Comparison of ENCODE assay signal across 8 cellular contexts in the genomic region with DNA sequence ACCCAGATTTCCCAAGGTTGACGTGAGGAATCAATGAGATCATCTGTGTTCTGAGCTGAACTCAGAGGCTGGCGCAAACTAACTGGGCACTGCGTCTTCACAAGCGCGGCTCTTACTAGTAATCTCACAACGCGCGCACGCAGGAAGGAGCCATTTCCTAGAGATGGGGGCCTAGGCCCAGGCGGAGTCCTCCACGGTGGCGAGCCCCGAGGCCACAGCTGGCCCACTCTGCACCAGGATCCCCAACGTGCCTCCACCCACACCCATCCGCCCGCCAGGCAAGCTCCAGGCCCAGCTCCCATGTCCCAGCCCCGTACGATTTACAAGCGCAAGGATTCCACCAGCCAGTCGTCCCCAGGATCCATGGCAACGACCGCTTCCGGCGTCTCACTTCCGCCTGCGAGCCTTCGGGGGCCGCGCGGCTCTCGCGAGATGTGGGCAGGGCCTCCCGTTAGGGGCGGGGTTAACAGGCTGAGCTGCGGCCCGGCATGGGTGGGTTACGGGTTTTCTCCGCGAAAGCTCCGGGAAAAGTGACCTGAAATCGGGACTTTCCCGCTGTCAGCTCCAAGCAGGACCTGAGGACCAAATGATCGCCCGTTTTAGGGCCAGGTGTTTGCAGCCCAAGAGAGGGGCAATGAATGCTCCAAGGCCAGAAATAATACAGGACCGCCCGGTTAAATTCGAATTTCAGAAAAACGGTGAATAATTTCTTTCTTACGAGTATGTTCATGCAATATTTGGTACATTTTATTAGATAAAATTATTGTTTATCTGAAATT. TPM values are rescaled to one million over a fixed set of nuclear protein-coding genes. Genes with fewer than 3 reads are reported as not detected.
DNase-seq lines count a peak whose midpoint lies in the region; ATAC-seq lines count a peak whose summit lies in the region.

A gene (minus strand): TSS at position 374 of the 779 bp plus-strand sequence. CDS start 9 bp downstream, at position 365.

- peak within 1 kb of the TSS; percentile 97 for H4K8ac ChIP-seq in mesenchymal stem cell (ENCODE audit: low read length)

- peaks cover 18% of the 10 kb centered on the region for H3K36me3 ChIP-seq in CD8-positive, alpha-beta memory T cell (ENCODE audit: insufficient read depth, low read length)
- H3K36me3 ChIP-seq in endocrine pancreas (ENCODE audit: control insufficient read depth, insufficient read depth, low read length): no peaks in the 10 kb centered on the region
- peaks cover 26 to 28% of the 10 kb centered on the region in 2 experiments for H3K36me3 ChIP-seq in mesenchymal stem cell (ENCODE audit: control insufficient read depth in 1 of 2, insufficient read depth in 2 of 2, low read depth in 1 of 2, low read length in 2 of 2)

- peaks cover 0 to 2% of the 10 kb centered on the region in 2 donors for H3K27me3 Mint-ChIP-seq in CD8-positive, alpha-beta memory T cell
- H3K27me3 Mint-ChIP-seq in activated CD8-positive, alpha-beta memory T cell treated with anti-CD3 and anti-CD28 coated beads, Interleukin-2, amount 10 ng/mL, durations not matched to agents 7 days and 5 days: no peaks in the 10 kb centered on the region

- peak within 1 kb of the TSS; percentile 94 for H3K27ac ChIP-seq in CD8-positive, alpha-beta memory T cell (ENCODE audit: low read depth, low read length)
- H3K27ac ChIP-seq in mesenchymal stem cell (ENCODE audit: low read length, poor library complexity, severe bottlenecking): peak within 1 kb of the TSS; percentile 94

- H3K4me1 Mint-ChIP-seq in CD8-positive, alpha-beta memory T cell: peaks cover 34 to 56% (median 53%) of the 10 kb centered on the region in 3 donors
- H3K4me1 Mint-ChIP-seq in activated CD8-positive, alpha-beta memory T cell treated with anti-CD3 and anti-CD28 coated beads, Interleukin-2, amount 10 ng/mL, durations not matched to agents 7 days and 5 days: peaks cover 46% of the 10 kb centered on the region

- CTCF ChIA-PET in CD8-positive, alpha-beta memory T cell (lab: Charles Lee): interaction anchor here (0.6 to 4.1 kb wide), 17 partner anchors 9 to 274 kb away, joined by 3 to 30 read pairs (median 4); a partner anchor contains a TSS
- CTCF ChIA-PET in activated CD8-positive, alpha-beta memory T cell treated with anti-CD3 and anti-CD28 coated beads, Interleukin-2, amount 10 ng/mL, durations not matched to agents 7 days and 5 days (lab: Charles Lee): interaction anchor here (0.6 to 6.3 kb wide), 25 partner anchors 9 to 274 kb away, joined by 3 to 38 read pairs (median 5); a partner anchor contains a TSS

- H3K79me1 ChIP-seq in mesenchymal stem cell (replicated peaks; ENCODE audit: low read length, poor library complexity, severe bottlenecking): peaks cover 21% of the 10 kb centered on the region

- no peak within 1 kb of the TSS for H2BK12ac ChIP-seq in mesenchymal stem cell (ENCODE audit: low read length in 2 of 2)

- H3K36me3 Mint-ChIP-seq in CD8-positive, alpha-beta memory T cell: peaks cover 4 to 26% (median 8%) of the 10 kb centered on the region in 3 donors
- H3K36me3 Mint-ChIP-seq in activated CD8-positive, alpha-beta memory T cell treated with anti-CD3 and anti-CD28 coated beads, Interleukin-2, amount 10 ng/mL, durations not matched to agents 7 days and 5 days: peaks cover 12% of the 10 kb centered on the region

- peak within 1 kb of the TSS in 1 of 2 experiments; percentile 63 for H3K23ac ChIP-seq in mesenchymal stem cell (ENCODE audit: low read length in 2 of 2)

- no peak within 1 kb of the TSS for H2BK5ac ChIP-seq in mesenchymal stem cell (ENCODE audit: low read depth, low read length, poor library complexity, severe bottlenecking)

- no peaks in the 10 kb centered on the region for H3K9me3 Mint-ChIP-seq in CD8-positive, alpha-beta memory T cell
- no peaks in the 10 kb centered on the region for H3K9me3 Mint-ChIP-seq in activated CD8-positive, alpha-beta memory T cell treated with anti-CD3 and anti-CD28 coated beads, Interleukin-2, amount 10 ng/mL, durations not matched to agents 7 days and 5 days (ENCODE audit: low read depth)

- POLR2A ChIA-PET in CD8-positive, alpha-beta memory T cell (lab: Charles Lee): interaction anchor here (0.7 to 1.7 kb wide), 9 partner anchors 10 to 327 kb away, joined by 3 to 18 read pairs (median 7); a partner anchor contains a TSS

- H4K91ac ChIP-seq in mesenchymal stem cell (ENCODE audit: low read length): peak within 1 kb of the TSS; percentile 86

- H2BK120ac ChIP-seq in mesenchymal stem cell (ENCODE audit: low read depth, low read length): no peak within 1 kb of the TSS

- H3K9me3 ChIP-seq in CD8-positive, alpha-beta memory T cell (ENCODE audit: low read length): no peaks in the 10 kb centered on the region
- H3K9me3 ChIP-seq in endocrine pancreas (ENCODE audit: control insufficient read depth, low read length) (no peaks in the 10 kb centered on the region), mesenchymal stem cell (ENCODE audit: control insufficient read depth, low read length) (no peaks in the 10 kb centered on the region)

- H3K4me3 Mint-ChIP-seq in CD8-positive, alpha-beta memory T cell: peak within 1 kb of the TSS; percentile 94 to 99 (median 98)
- peak within 1 kb of the TSS; percentile 93 for H3K4me3 Mint-ChIP-seq in activated CD8-positive, alpha-beta memory T cell treated with anti-CD3 and anti-CD28 coated beads, Interleukin-2, amount 10 ng/mL, durations not matched to agents 7 days and 5 days

- H2BK15ac ChIP-seq in mesenchymal stem cell (ENCODE audit: low read depth, poor library complexity, severe bottlenecking): peak within 1 kb of the TSS; percentile 91

- peak; percentile 96 to 98 (median 98) for DNase-seq in CD8-positive, alpha-beta memory T cell
- peak; percentile 98 for DNase-seq in HT-29 (ENCODE audit: low spot score)
- peak; percentile 86 for DNase-seq in NOMO-1 treated with dmso at 0.1 percent for 144 hours (lab: John Stamatoyannopoulos, UW; ENCODE audit: unreplicated experiment)
- peak; percentile 98 for DNase-seq in activated CD8-positive, alpha-beta memory T cell treated with anti-CD3 and anti-CD28 coated beads, Interleukin-2, amount 10 ng/mL, durations not matched to agents 7 days and 5 days
- peak; percentile 96 for DNase-seq in mesenchymal stem cell
- DNase-seq in stimulated activated CD8-positive, alpha-beta memory T cell treated with anti-CD3 and anti-CD28 coated beads, Interleukin-12 subunit alpha, Interleukin-12 subunit beta, amount 100 ng/mL, for 4 hours (ENCODE audit: low read depth): peak; percentile 97

- H3K4ac ChIP-seq in mesenchymal stem cell (ENCODE audit: low read depth in 1 of 2, low read length in 2 of 2): peak within 1 kb of the TSS; percentile 86 to 94

- H3K4me2 ChIP-seq in mesenchymal stem cell (ENCODE audit: low read length, poor library complexity, severe bottlenecking): peak within 1 kb of the TSS; percentile 90

- peak within 1 kb of the TSS; percentile 94 for H2AFZ ChIP-seq in mesenchymal stem cell (ENCODE audit: low read depth, low read length)

- peak within 1 kb of the TSS; percentile 81 for H3K9ac ChIP-seq in endocrine pancreas (ENCODE audit: control insufficient read depth, insufficient read depth, low read length)
- H3K9ac ChIP-seq in mesenchymal stem cell (ENCODE audit: low read length): peak within 1 kb of the TSS; percentile 95

- WGBS in mesenchymal stem cell: under 1% methylated on average over 44 of the region's 49 CpGs

- peaks cover 36% of the 10 kb centered on the region for H3K4me1 ChIP-seq in CD8-positive, alpha-beta memory T cell (ENCODE audit: insufficient read depth, low read length)
- H3K4me1 ChIP-seq in endocrine pancreas (ENCODE audit: control insufficient read depth, insufficient read depth, low read length): no peaks in the 10 kb centered on the region
- H3K4me1 ChIP-seq in mesenchymal stem cell (ENCODE audit: control insufficient read depth, insufficient read depth, low read depth, low read length): peaks cover 25% of the 10 kb centered on the region

- peak within 1 kb of the TSS; percentile 95 to 99 for H3K18ac ChIP-seq in mesenchymal stem cell (ENCODE audit: low read depth in 1 of 2, low read length in 2 of 2)

- peak within 1 kb of the TSS in 1 of 2 experiments; percentile 100 for H3K14ac ChIP-seq in mesenchymal stem cell (ENCODE audit: low read length in 2 of 2)

- H3K27me3 ChIP-seq in CD8-positive, alpha-beta memory T cell (ENCODE audit: insufficient read depth, low read length, poor library complexity, severe bottlenecking): no peaks in the 10 kb centered on the region
- H3K27me3 ChIP-seq in endocrine pancreas (ENCODE audit: control insufficient read depth, insufficient read depth, low read length) (no peaks in the 10 kb centered on the region), mesenchymal stem cell (ENCODE audit: control insufficient read depth in 1 of 2, insufficient read depth in 1 of 2, low read length in 2 of 2) (no peaks in the 10 kb centered on the region)

- peak within 1 kb of the TSS; percentile 88 for H2AK5ac ChIP-seq in mesenchymal stem cell (ENCODE audit: low read length, severe bottlenecking)

- H3K4me3 ChIP-seq in CD8-positive, alpha-beta memory T cell (ENCODE audit: low read length): peak within 1 kb of the TSS; percentile 100
- H3K4me3 ChIP-seq in endocrine pancreas (ENCODE audit: control insufficient read depth, insufficient read depth, low read length) (peak within 1 kb of the TSS; percentile 81), mesenchymal stem cell (ENCODE audit: insufficient read depth in 1 of 2, low read depth in 1 of 2, low read length in 2 of 2) (peak within 1 kb of the TSS; percentile 95 to 97)

- ATAC-seq in GM19468 (IDR thresholded peaks at IDR 0.05; ENCODE audit: extremely low read depth, unreplicated experiment): peak; percentile 33
- peak; percentile 85 for ATAC-seq in activated CD8-positive, alpha-beta memory T cell treated with anti-CD3 and anti-CD28 coated beads, Interleukin-2, amount 10 ng/mL, durations not matched to agents 7 days and 5 days

- H3K27ac Mint-ChIP-seq in CD8-positive, alpha-beta memory T cell: peak within 1 kb of the TSS; percentile 92 to 99 (median 98)
- H3K27ac Mint-ChIP-seq in activated CD8-positive, alpha-beta memory T cell treated with anti-CD3 and anti-CD28 coated beads, Interleukin-2, amount 10 ng/mL, durations not matched to agents 7 days and 5 days: peak within 1 kb of the TSS; percentile 92

RNA-seq across cellular contexts. Expression of the gene that starts here (rescaled TPM):
- 10 to 100 TPM; 26.7 to 27.7 TPM for total RNA-seq in CD8-positive, alpha-beta memory T cell
- polyA plus RNA-seq in CD8-positive, alpha-beta memory T cell: 14.8 TPM
- 39.9 and 41.2 TPM in 2 replicates for total RNA-seq in HT-29 (2014; rRNA removed; shearing (Covaris generic))
- 10 to 100 TPM; 18.4 to 19.9 TPM for total RNA-seq in activated CD8-positive, alpha-beta memory T cell treated with anti-CD3 and anti-CD28 coated beads, Interleukin-2, amount 10 ng/mL, durations not matched to agents 7 days and 5 days
- polyA plus RNA-seq in mesenchymal stem cell (2013, experiment 1 of 2): 13.9 TPM
- 13.7 TPM for polyA plus RNA-seq in mesenchymal stem cell (2013, experiment 2 of 2)

Comparison
In these comparisons a context has a peak if more than half of its experiments do, and no peak if none do; other contexts are left out.
1. Peak in every context shown above with its lines: DNase-seq, ATAC-seq, H3K4me3 ChIP-seq and H3K27ac ChIP-seq.